Comparison of ENCODE assay signal across 12 cellular contexts in the genomic region with DNA sequence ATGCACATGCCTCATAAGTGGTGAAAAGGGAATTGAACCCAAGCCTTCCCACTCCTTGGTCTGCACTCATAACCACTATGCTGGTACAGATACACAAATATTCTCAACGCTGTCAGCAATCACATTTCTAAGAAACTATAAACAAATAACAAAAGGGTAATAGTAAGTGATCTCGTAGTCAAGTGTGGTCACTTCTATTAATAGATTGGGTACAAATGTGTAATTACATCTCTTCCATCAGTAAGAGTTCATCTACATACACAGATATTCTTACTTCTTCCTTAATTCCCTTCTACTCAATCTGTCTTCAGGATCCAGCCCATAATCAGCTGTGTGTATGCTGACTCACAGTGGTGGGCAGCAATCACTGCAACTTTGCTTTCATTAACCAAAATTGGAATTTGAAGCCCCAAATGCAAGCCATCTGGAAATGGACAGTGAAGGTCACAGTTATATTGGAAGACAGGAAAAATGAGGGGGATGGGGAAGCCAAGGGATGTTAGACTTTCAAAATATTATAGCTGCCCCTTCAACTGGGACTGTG. TPM values are rescaled to one million over a fixed set of nuclear protein-coding genes. Genes with fewer than 3 reads are reported as not detected.
DNase-seq lines count a peak whose midpoint lies in the region; ATAC-seq and TF ChIP-seq lines count a peak whose summit lies in the region.
"Had no signal": no experiment of that assay in that cellular context is flagged by ENCODE, and none has a peak within 500 bp of the region (broad histone marks: within the 10 kb centered on the region; RNA-seq: fewer than 3 reads in every experiment).

No MANE protein-coding gene starts in this region.

- H3K4me3 ChIP-seq in NB4 (ENCODE audit: low read depth, low read length) (no peak overlapping the region), endodermal cell (ENCODE audit: low read length) (no peak overlapping the region)

- H3K36me3 Mint-ChIP-seq in endodermal cell (ENCODE audit: low read depth) (no peaks in the 10 kb centered on the region), type B pancreatic cell (no peaks in the 10 kb centered on the region)

- H3K9me3 ChIP-seq in endodermal cell (ENCODE audit: control insufficient read depth, low read length), result no peaks in the 10 kb centered on the region
- H3K9me3 ChIP-seq: neutrophil had no signal

- ATAC-seq in HG03521 (IDR thresholded peaks at IDR 0.05; ENCODE audit: unreplicated experiment) (no peak), HG03095 (IDR thresholded peaks at IDR 0.05; ENCODE audit: unreplicated experiment) (no peak)

- H3K9me3 Mint-ChIP-seq in endodermal cell (no peaks in the 10 kb centered on the region), type B pancreatic cell (no peaks in the 10 kb centered on the region)

- no peaks in the 10 kb centered on the region for H3K36me3 ChIP-seq in endodermal cell (ENCODE audit: control insufficient read depth, insufficient read depth, low read length)
- H3K36me3 ChIP-seq: neutrophil had no signal

- H3K27me3 ChIP-seq in endodermal cell (ENCODE audit: control insufficient read depth, insufficient read depth, low read length, poor library complexity, severe bottlenecking), result no peaks in the 10 kb centered on the region

- no peak for TF ChIP-seq POLR2A in NB4 (IDR thresholded peaks at IDR 0.05; ENCODE audit: extremely low read depth, insufficient read length)

- H3K4me1 Mint-ChIP-seq in endodermal cell, result peaks cover 5% of the 10 kb centered on the region
- no peaks in the 10 kb centered on the region for H3K4me1 Mint-ChIP-seq in type B pancreatic cell (ENCODE audit: unreplicated experiment)

- WGBS in endodermal cell (ENCODE audit: insufficient coverage in 1 of 2, insufficient read length in 1 of 2), 2 experiments, result 100% methylated on average over 1 of the region's 2 CpGs; no CpG with 5 or more reads in 1 of the 2 experiments

- no peak overlapping the region for H3K27ac ChIP-seq in endodermal cell (ENCODE audit: low read depth, low read length)
- H3K27ac ChIP-seq: neutrophil had no signal

- H3K4me3 Mint-ChIP-seq in endodermal cell (no peak overlapping the region), type B pancreatic cell (no peak overlapping the region)

- H3K4me1 ChIP-seq in endodermal cell (ENCODE audit: control insufficient read depth, insufficient read depth, low read length), result no peaks in the 10 kb centered on the region

- peaks cover 2% of the 10 kb centered on the region for H3K27me3 Mint-ChIP-seq in endodermal cell (ENCODE audit: insufficient read depth)
- no peaks in the 10 kb centered on the region for H3K27me3 Mint-ChIP-seq in type B pancreatic cell

- TF ChIP-seq CTCF in NB4 (IDR thresholded peaks at IDR 0.05; ENCODE audit: low read depth, low read length) (peak; percentile 37), endodermal cell (conservative IDR thresholded peaks at IDR 0.05) (peak; percentile 55), type B pancreatic cell (conservative IDR thresholded peaks at IDR 0.05) (peak; percentile 39)

- peak; percentile 4 for DNase-seq in NCI-H2171 treated with DMSO at 0.1 percent for 48 hours (lab: John Stamatoyannopoulos, UW)
- no peak for DNase-seq in NCI-H2171 (lab: John Stamatoyannopoulos, UW)
- peak; percentile 26 for DNase-seq in NB4 (ENCODE audit: low read depth)
- DNase-seq in endodermal cell, result no peak
- DNase-seq in type B pancreatic cell (ENCODE audit: extremely low spot score, unreplicated experiment), result no peak
- no peak for DNase-seq in NCI-H226
- DNase-seq: central memory CD4-positive, alpha-beta T cell; Karpas-422; Right ventricle myocardium superior had no signal

- H3K9ac ChIP-seq in endodermal cell (ENCODE audit: extremely low read depth, low read length, poor library complexity, severe bottlenecking), result no peak overlapping the region

- no peak overlapping the region for H3K27ac Mint-ChIP-seq in endodermal cell
- no peak overlapping the region for H3K27ac Mint-ChIP-seq in type B pancreatic cell

RNA-seq across cellular contexts. Expression of a gene that starts 6.7 kb away (rescaled TPM):
- total RNA-seq in endodermal cell (1 to 10 TPM; 2.1 to 3.8 TPM), type B pancreatic cell (ENCODE audit: low replicate concordance) (3.1 and 6.5 TPM in 2 replicates)
- polyA plus RNA-seq in endodermal cell (2013, experiment 1 of 2), result 11.6 TPM
- polyA plus RNA-seq in endodermal cell (2013, experiment 2 of 2), result 11.1 TPM
- total RNA-seq: Right ventricle myocardium superior had no signal

Comparison
In these comparisons a context has a peak if more than half of its experiments do, and no peak if none do; other contexts are left out.
1. DNase-seq: peak in NCI-H2171 treated with DMSO at 0.1 percent for 48 hours (single experiment) and NB4 (single experiment); none in NCI-H2171 (single experiment), endodermal cell (single experiment), type B pancreatic cell (single experiment) and NCI-H226 (single experiment).
2. Peak in every context shown above with its lines, with median percentiles within 50 percentile points of each other: CTCF ChIP-seq.